ENCODE assay signal across 1 cellular context in genomic region chr11:31419138-31419537, GRCh38.
TF ChIP-seq lines count a peak whose summit lies in the region.

No MANE protein-coding gene starts in this region.

TF ChIP-seq in K562, 482 proteins besides CTCF, POLR2A, EP300 and RAD21 (continued from another document):
- TF ChIP-seq ILK (tag; IDR thresholded peaks at IDR 0.05; ENCODE audit: borderline replicate concordance, low read depth), result no peak
- no peak for TF ChIP-seq ZNF444 (CRISPR knock-in tag; IDR thresholded peaks at IDR 0.05)
- TF ChIP-seq ZNF143 (CRISPR knock-in tag; IDR thresholded peaks at IDR 0.05), result no peak
- TF ChIP-seq TEAD4 (IDR thresholded peaks at IDR 0.05; ENCODE audit: low read length), result peak; percentile 62; the same call in 1 of the 2 replicates
- TF ChIP-seq TEAD4 (CRISPR knock-in tag; IDR thresholded peaks at IDR 0.05; ENCODE audit: borderline replicate concordance), result no peak
- TF ChIP-seq EZH2 (IDR thresholded peaks at IDR 0.05; ENCODE audit: borderline replicate concordance, low read depth, low read length), result no peak
- no peak for TF ChIP-seq ZNF124 (CRISPR knock-in tag; IDR thresholded peaks at IDR 0.05)
- TF ChIP-seq ZNF263 (CRISPR knock-in tag; IDR thresholded peaks at IDR 0.05; ENCODE audit: borderline replicate concordance), result no peak
- no peak for TF ChIP-seq MAFK (IDR thresholded peaks at IDR 0.05; ENCODE audit: low read length)
- TF ChIP-seq NCOA4 (IDR thresholded peaks at IDR 0.05; ENCODE audit: partially characterized antibody), result no peak
- TF ChIP-seq ZNF589 (CRISPR knock-in tag; IDR thresholded peaks at IDR 0.05; ENCODE audit: low read depth), result no peak
- TF ChIP-seq ZNF280A (IDR thresholded peaks at IDR 0.05; ENCODE audit: low read depth, partially characterized antibody), result no peak
- TF ChIP-seq PTBP1 (IDR thresholded peaks at IDR 0.05; ENCODE audit: low read depth, low read length), result no peak
- peak; percentile 34; the same call in 1 of the 2 replicates for TF ChIP-seq SOX6 (IDR thresholded peaks at IDR 0.05)
- TF ChIP-seq BRD9 (IDR thresholded peaks at IDR 0.05; ENCODE audit: low read depth, partially characterized antibody), result no peak
- no peak for TF ChIP-seq KDM2B (CRISPR knock-in tag; IDR thresholded peaks at IDR 0.05)
- no peak for TF ChIP-seq NCOA6 (IDR thresholded peaks at IDR 0.05)
- TF ChIP-seq TAF9B (IDR thresholded peaks at IDR 0.05; ENCODE audit: partially characterized antibody), result no peak
- TF ChIP-seq ZNF551 (CRISPR knock-in tag; IDR thresholded peaks at IDR 0.05), result no peak
- TF ChIP-seq E2F1 (CRISPR knock-in tag; IDR thresholded peaks at IDR 0.05), result no peak
- no peak for TF ChIP-seq CBX1 (IDR thresholded peaks at IDR 0.05; ENCODE audit: low read depth)
- no peak for TF ChIP-seq MTA2 (IDR thresholded peaks at IDR 0.05; ENCODE audit: low read depth)
- TF ChIP-seq CBX8 (IDR thresholded peaks at IDR 0.05; ENCODE audit: borderline replicate concordance, extremely low read depth, low read depth, low read length, poor library complexity, severe bottlenecking), result no peak
- no peak for TF ChIP-seq HMGN3 (IDR thresholded peaks at IDR 0.05; ENCODE audit: borderline replicate concordance, extremely low read depth, insufficient read length, low read depth, low read length)
- TF ChIP-seq RB1 (IDR thresholded peaks at IDR 0.05; ENCODE audit: low read depth), result no peak
- no peak for TF ChIP-seq ZNF212 (CRISPR knock-in tag; IDR thresholded peaks at IDR 0.05)
TF ChIP-seq in K562: peak in this region for 25.
